8 cellular contexts compared by ENCODE assay signal in genomic region chr2:191020742-191021381, GRCh38. TPM values are rescaled to one million over a fixed set of nuclear protein-coding genes. Genes with fewer than 3 reads are reported as not detected.
A peak's percentile ranks its signal among the peaks of the same experiment; 100 is the strongest.
DNase-seq lines count a peak whose midpoint lies in the region; ATAC-seq and TF ChIP-seq lines count a peak whose summit lies in the region.

No MANE protein-coding gene starts in this region.

- peak overlapping the region; percentile 81 to 87 for H3K9ac ChIP-seq in mucosa of rectum (ENCODE audit: low read depth in 1 of 2, low read length in 2 of 2)

- peaks cover 7 to 9% of the 10 kb centered on the region in 2 donors for H3K4me1 Mint-ChIP-seq in effector memory CD8-positive, alpha-beta T cell (ENCODE audit: low read depth in 2 of 2)

- no peaks in the 10 kb centered on the region for H3K36me3 ChIP-seq in mucosa of rectum (ENCODE audit: control insufficient read depth in 2 of 2, insufficient read depth in 2 of 2, low read length in 2 of 2)
- no peaks in the 10 kb centered on the region for H3K36me3 ChIP-seq in vagina

- H3K9me3 Mint-ChIP-seq in effector memory CD8-positive, alpha-beta T cell = no peaks in the 10 kb centered on the region

- no peaks in the 10 kb centered on the region for H3K27me3 Mint-ChIP-seq in effector memory CD8-positive, alpha-beta T cell

- no peak for TF ChIP-seq POLR2A in vagina (IDR thresholded peaks at IDR 0.05)

- TF ChIP-seq CTCF in vagina (IDR thresholded peaks at IDR 0.05) = no peak

- intact Hi-C loops in vagina (cut with DNase I) = loop anchor here (5.0 kb wide), 1 partner anchor 139 kb away; the partner anchor contains the start of gene GLS

- peaks cover 12% of the 10 kb centered on the region in 2 donors for H3K4me1 ChIP-seq in mucosa of rectum (ENCODE audit: control insufficient read depth in 2 of 2, insufficient read depth in 2 of 2, low read length in 2 of 2)
- peaks cover 11% of the 10 kb centered on the region for H3K4me1 ChIP-seq in vagina

- H3K36me3 Mint-ChIP-seq in effector memory CD8-positive, alpha-beta T cell (ENCODE audit: insufficient read depth) = no peaks in the 10 kb centered on the region

- H3K9me3 ChIP-seq in mucosa of rectum (ENCODE audit: control insufficient read depth in 2 of 2, low read length in 2 of 2) (no peaks in the 10 kb centered on the region), vagina (no peaks in the 10 kb centered on the region)

- no peak overlapping the region for H3K4me3 Mint-ChIP-seq in effector memory CD8-positive, alpha-beta T cell

- DNase-seq in DMS79 treated with DMSO at 0.1 percent for 48 hours (lab: John Stamatoyannopoulos, UW) (peak; percentile 53), SW480 (ENCODE audit: low spot score) (peak; percentile 56), vagina (ENCODE audit: extremely low spot score in 2 of 2) (peak in 1 of 2 donors; percentile 93)
- peak in 1 of 3 experiments; percentile 24 for DNase-seq in effector memory CD8-positive, alpha-beta T cell
- no peak for DNase-seq in effector CD8-positive, alpha-beta T cell (lab: John Stamatoyannopoulos, UW)

- peak; percentile 5 for ATAC-seq in GM21367 (IDR thresholded peaks at IDR 0.05; ENCODE audit: unreplicated experiment)
- peak; percentile 15 for ATAC-seq in HG03565 (IDR thresholded peaks at IDR 0.05; ENCODE audit: unreplicated experiment)
- ATAC-seq in effector memory CD8-positive, alpha-beta T cell (replicated peaks) = peak; percentile 16

- H3K27ac Mint-ChIP-seq in effector memory CD8-positive, alpha-beta T cell = no peak overlapping the region

- H3K27me3 ChIP-seq in mucosa of rectum (ENCODE audit: control insufficient read depth in 2 of 2, insufficient read depth in 2 of 2, low read length in 2 of 2) (no peaks in the 10 kb centered on the region), vagina (no peaks in the 10 kb centered on the region)

- peak overlapping the region; percentile 84 to 93 for H3K27ac ChIP-seq in mucosa of rectum (ENCODE audit: low read depth in 2 of 2, low read length in 2 of 2)
- H3K27ac ChIP-seq in vagina = peak overlapping the region; percentile 89

- peak overlapping the region; percentile 88 to 89 for H3K4me3 ChIP-seq in mucosa of rectum (ENCODE audit: low read length in 2 of 2)
- peak overlapping the region; percentile 66 to 84 for H3K4me3 ChIP-seq in vagina

RNA-seq across cellular contexts. Expression of gene STAT1, which starts 6.9 kb away (rescaled TPM):
- total RNA-seq in vagina = 35.6 TPM
